In the genomic region with DNA sequence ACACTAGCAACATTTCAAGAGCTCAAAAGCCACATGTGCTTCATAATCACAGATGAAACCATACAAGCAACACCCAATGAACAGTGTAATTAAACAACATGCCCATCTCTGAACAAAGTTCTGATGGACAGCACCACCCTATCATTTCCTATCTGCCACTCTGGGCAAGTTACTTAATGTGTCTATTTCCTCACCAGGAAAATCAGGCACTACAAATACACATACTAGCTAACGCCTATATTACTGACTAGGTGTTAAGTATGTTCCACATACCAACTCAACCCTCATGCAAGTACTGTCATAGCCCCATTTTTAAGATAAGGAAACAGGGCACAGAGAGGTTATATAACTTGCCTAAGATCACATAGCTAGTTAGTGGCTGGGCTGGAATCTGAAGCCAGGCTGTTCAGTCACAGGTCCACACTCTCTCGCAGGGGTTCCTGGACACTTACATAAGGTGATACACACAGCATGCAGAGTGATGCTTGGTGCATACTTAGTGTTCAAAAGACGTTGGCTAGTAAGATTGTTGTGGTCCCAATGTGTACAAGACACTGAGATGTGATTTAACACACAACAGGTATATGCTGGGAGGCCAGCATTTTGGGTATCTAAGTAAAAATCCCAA, we compare ENCODE assay signal across 17 cellular contexts. TPM values are rescaled to one million over a fixed set of nuclear protein-coding genes. Genes with fewer than 3 reads are reported as not detected.
A peak's percentile ranks its signal among the peaks of the same experiment; 100 is the strongest.
DNase-seq lines count a peak whose midpoint lies in the region; ATAC-seq and TF ChIP-seq lines count a peak whose summit lies in the region.
"Had no signal": no experiment of that assay in that cellular context is flagged by ENCODE, and none has a peak within 500 bp of the region (broad histone marks: within the 10 kb centered on the region; RNA-seq: fewer than 3 reads in every experiment).

No MANE protein-coding gene starts in this region.

- peaks cover 24% of the 10 kb centered on the region for H3K79me2 ChIP-seq in GM23338 (replicated peaks; ENCODE audit: insufficient read depth)

- no peak overlapping the region for H3K4me3 Mint-ChIP-seq in GM23338
- H3K4me3 Mint-ChIP-seq in activated T-helper 17 cell treated with anti-CD3 and anti-CD28 coated beads, Interleukin-2, amount 50 U/mL, for 72 hours: peak overlapping the region; percentile 79
- H3K4me3 Mint-ChIP-seq: activated B cell treated with CpG ODN at 0.5 μM for 24 hours; activated naive CD8-positive, alpha-beta T cell treated with anti-CD3 and anti-CD28 coated beads, Interleukin-2, amount 50 U/mL, for 24 hours; dendritic cell treated with granulocyte-macrophage colony-stimulating factor and Interleukin-4, amounts not matched to agents 40 ng/mL and 50 ng/mL, for 4 days had no signal

- peaks cover 17% of the 10 kb centered on the region; the same call in 1 of the 2 replicates for H4K20me1 ChIP-seq in GM23338 (replicated peaks; ENCODE audit: insufficient read depth)

- no peaks in the 10 kb centered on the region for H3K9me3 Mint-ChIP-seq in GM23338
- no peaks in the 10 kb centered on the region for H3K9me3 Mint-ChIP-seq in activated T-helper 17 cell treated with anti-CD3 and anti-CD28 coated beads, Interleukin-2, amount 50 U/mL, for 72 hours
- H3K9me3 Mint-ChIP-seq: activated B cell treated with CpG ODN at 0.5 μM for 24 hours; activated naive CD8-positive, alpha-beta T cell treated with anti-CD3 and anti-CD28 coated beads, Interleukin-2, amount 50 U/mL, for 24 hours; dendritic cell treated with granulocyte-macrophage colony-stimulating factor and Interleukin-4, amounts not matched to agents 40 ng/mL and 50 ng/mL, for 4 days had no signal

- H2AFZ ChIP-seq in GM23338: no peak overlapping the region

- H3K4me1 ChIP-seq in GM23338 (ENCODE audit: insufficient read depth) (peaks cover 33% of the 10 kb centered on the region), left lung (peaks cover 0 to 29% of the 10 kb centered on the region in 2 donors), upper lobe of right lung (no peaks in the 10 kb centered on the region)
- H3K4me1 ChIP-seq: gastrocnemius medialis, pancreas had no signal

- no peaks in the 10 kb centered on the region for H3K36me3 Mint-ChIP-seq in GM23338 (ENCODE audit: low read depth)
- no peaks in the 10 kb centered on the region for H3K36me3 Mint-ChIP-seq in activated T-helper 17 cell treated with anti-CD3 and anti-CD28 coated beads, Interleukin-2, amount 50 U/mL, for 72 hours (ENCODE audit: low read depth)

- H3K9me3 ChIP-seq in left lung: no peaks in the 10 kb centered on the region
- no peaks in the 10 kb centered on the region for H3K9me3 ChIP-seq in upper lobe of right lung
- H3K9me3 ChIP-seq: gastrocnemius medialis, HAP-1, pancreas had no signal

- H3K9me2 ChIP-seq in GM23338 (ENCODE audit: insufficient read depth): no peaks in the 10 kb centered on the region

- H3K4me1 Mint-ChIP-seq in GM23338: peaks cover 65% of the 10 kb centered on the region
- peaks cover 49% of the 10 kb centered on the region for H3K4me1 Mint-ChIP-seq in activated T-helper 17 cell treated with anti-CD3 and anti-CD28 coated beads, Interleukin-2, amount 50 U/mL, for 72 hours

- no peak overlapping the region for H3K27ac Mint-ChIP-seq in GM23338
- no peak overlapping the region for H3K27ac Mint-ChIP-seq in activated T-helper 17 cell treated with anti-CD3 and anti-CD28 coated beads, Interleukin-2, amount 50 U/mL, for 72 hours
- H3K27ac Mint-ChIP-seq: dendritic cell treated with granulocyte-macrophage colony-stimulating factor and Interleukin-4, amounts not matched to agents 40 ng/mL and 50 ng/mL, for 4 days had no signal

- no peak for DNase-seq in GM23338 (ENCODE audit: low spot score)
- DNase-seq in left lung: no peak
- no peak for DNase-seq in upper lobe of right lung
- DNase-seq in hypothalamus (lab: John Stamatoyannopoulos, UW): no peak
- DNase-seq: gastrocnemius medialis, NCI-H187 treated with DMSO at 0.1 percent for 48 hours, pancreas, RPMI8226 had no signal

- H3K27me3 ChIP-seq in GM23338 (ENCODE audit: insufficient read depth) (no peaks in the 10 kb centered on the region), left lung (no peaks in the 10 kb centered on the region), upper lobe of right lung (no peaks in the 10 kb centered on the region)
- H3K27me3 ChIP-seq: brain microvascular endothelial cell, gastrocnemius medialis, pancreas had no signal

- TF ChIP-seq CTCF in GM23338 (conservative IDR thresholded peaks at IDR 0.05; ENCODE audit: low read depth in 2 of 2) (no peak), left lung (IDR thresholded peaks at IDR 0.05) (no peak), upper lobe of right lung (IDR thresholded peaks at IDR 0.05) (no peak)

- H3K27me3 Mint-ChIP-seq in GM23338 (ENCODE audit: insufficient read depth, low read depth, poor library complexity): peaks cover 16% of the 10 kb centered on the region
- no peaks in the 10 kb centered on the region for H3K27me3 Mint-ChIP-seq in activated T-helper 17 cell treated with anti-CD3 and anti-CD28 coated beads, Interleukin-2, amount 50 U/mL, for 72 hours
- H3K27me3 Mint-ChIP-seq: activated B cell treated with CpG ODN at 0.5 μM for 24 hours; activated naive CD8-positive, alpha-beta T cell treated with anti-CD3 and anti-CD28 coated beads, Interleukin-2, amount 50 U/mL, for 24 hours; dendritic cell treated with granulocyte-macrophage colony-stimulating factor and Interleukin-4, amounts not matched to agents 40 ng/mL and 50 ng/mL, for 4 days had no signal

- H3F3A ChIP-seq in GM23338 (replicated peaks; ENCODE audit: low read depth): peaks cover 2% of the 10 kb centered on the region; the same call in 1 of the 2 replicates

- ATAC-seq in GM23338 (no peak), left lung (peak; percentile 11), upper lobe of right lung (peak; percentile 29), GM18873 (IDR thresholded peaks at IDR 0.05; ENCODE audit: low FRiP score, unreplicated experiment) (no peak), GM19324 (IDR thresholded peaks at IDR 0.05; ENCODE audit: low FRiP score, unreplicated experiment) (no peak)
- no peak for ATAC-seq in activated T-helper 17 cell treated with anti-CD3 and anti-CD28 coated beads, Interleukin-2, amount 50 U/mL, for 72 hours (replicated peaks)
- ATAC-seq: gastrocnemius medialis had no signal

- H3K36me3 ChIP-seq in GM23338 (ENCODE audit: insufficient read depth) (no peaks in the 10 kb centered on the region), left lung (no peaks in the 10 kb centered on the region), upper lobe of right lung (no peaks in the 10 kb centered on the region)
- H3K36me3 ChIP-seq: brain microvascular endothelial cell, gastrocnemius medialis, HAP-1, pancreas had no signal

- H3K4me3 ChIP-seq in GM23338 (peak overlapping the region; percentile 30; the same call in 1 of the 2 replicates), left lung (no peak overlapping the region), upper lobe of right lung (no peak overlapping the region)
- H3K4me3 ChIP-seq: gastrocnemius medialis, HAP-1, pancreas had no signal

- H3K27ac ChIP-seq in GM23338 (ENCODE audit: low read depth) (no peak overlapping the region), left lung (peak overlapping the region in 1 of 2 donors; percentile 45), upper lobe of right lung (no peak overlapping the region)
- H3K27ac ChIP-seq: brain microvascular endothelial cell, gastrocnemius medialis, HL-60, pancreas had no signal

- intact Hi-C loops in left lung (cut with DNase I): no loop called here
- intact Hi-C loops in upper lobe of right lung (cut with DNase I): no loop called here

- H3K4me2 ChIP-seq in GM23338: peak overlapping the region; percentile 73

TF ChIP-seq in GM23338, 12 proteins besides CTCF, POLR2A, EP300 and RAD21:
- TF ChIP-seq NANOG (IDR thresholded peaks at IDR 0.05; ENCODE audit: borderline replicate concordance): no peak
- no peak for TF ChIP-seq EZH2phosphoT487 (IDR thresholded peaks at IDR 0.05; ENCODE audit: unreplicated experiment)
TF ChIP-seq in GM23338: peak in this region for 0.

RNA-seq across cellular contexts. Expression of a gene that starts 24.2 kb away (rescaled TPM):
- total RNA-seq in GM23338 (2014; rRNA removed; shearing (Covaris generic)): 26.9 and 27.6 TPM in 2 replicates
- polyA plus RNA-seq in GM23338 (2016; fragmentation: Nextera tagmentation; extraction: Ambion mirVana): 12.9 TPM in 2 replicates
- total RNA-seq in activated T-helper 17 cell treated with anti-CD3 and anti-CD28 coated beads, Interleukin-2, amount 50 U/mL, for 72 hours: 10 to 100 TPM in 1 of 2 donors, 1 to 10 TPM in 1; 9.9 to 18.2 TPM
- 10 to 100 TPM; 14.9 to 20.4 TPM for total RNA-seq in left lung
- total RNA-seq in upper lobe of right lung: 20.0 TPM

RNA-seq across cellular contexts. Expression of a gene that starts 49.2 kb away (rescaled TPM):
- 17.4 and 25.3 TPM in 2 replicates for total RNA-seq in GM23338 (2014; rRNA removed; shearing (Covaris generic))
- 14.9 and 17.2 TPM in 2 replicates for polyA plus RNA-seq in GM23338 (2016; fragmentation: Nextera tagmentation; extraction: Ambion mirVana)
- 10 to 100 TPM; 43.4 to 57.8 TPM for total RNA-seq in activated T-helper 17 cell treated with anti-CD3 and anti-CD28 coated beads, Interleukin-2, amount 50 U/mL, for 72 hours
- total RNA-seq in left lung (10 to 100 TPM; 26.8 to 37.2 TPM), upper lobe of right lung (38.7 TPM)

Comparison
In these comparisons a context has a peak if more than half of its experiments do, and no peak if none do; other contexts are left out.
1. ATAC-seq: peak in left lung (single experiment) and upper lobe of right lung (single experiment); none in GM23338 (single experiment), activated T-helper 17 cell treated with anti-CD3 and anti-CD28 coated beads, Interleukin-2, amount 50 U/mL, for 72 hours (single experiment), GM18873 (single experiment) and GM19324 (single experiment).